ENCODE assay signal across 26 cellular contexts in genomic region chr22:20634560-20635226, GRCh38.
"Had no signal": no experiment of that assay in that cellular context is flagged by ENCODE, and none has a peak within 500 bp of the region (broad histone marks: within the 10 kb centered on the region; RNA-seq: fewer than 3 reads in every experiment).

No MANE protein-coding gene starts in this region.

- H3K27ac ChIP-seq: heart left ventricle, hepatocyte, left ventricle myocardium inferior, neural progenitor cell, pancreas, prostate gland, skin epidermis, suprapubic skin, thoracic aorta, tibial artery, upper lobe of right lung, uterus had no signal

- H3K4me1 ChIP-seq: heart left ventricle, left ventricle myocardium inferior, neural progenitor cell, prostate gland, suprapubic skin, tibial artery, upper lobe of right lung, uterus had no signal

- H3K4me3 ChIP-seq: heart left ventricle, hepatocyte, left ventricle myocardium inferior, lung, neural progenitor cell, pancreas, prostate gland, skin epidermis, suprapubic skin, thoracic aorta, tibial artery, upper lobe of right lung, uterus had no signal

- H3K9ac ChIP-seq: neural progenitor cell had no signal

- H3K4me3 Mint-ChIP-seq: naive thymus-derived CD8-positive, alpha-beta T cell; nephron; neural progenitor cell; stimulated activated naive CD8-positive, alpha-beta T cell treated with anti-CD3 and anti-CD28 coated beads, Interleukin-15, Interleukin-2, amounts not matched to agents 100 ng/mL and 50 ng/mL, for 24 hours had no signal

- H3K9me3 Mint-ChIP-seq: neural progenitor cell had no signal

- FAIRE-seq: pancreas had no signal

- H3K9me3 ChIP-seq: pancreas, prostate gland, suprapubic skin, thoracic aorta, upper lobe of right lung, uterus had no signal

- H3K27me3 ChIP-seq: hepatocyte, neural progenitor cell, pancreas, upper lobe of right lung, uterus had no signal

- H3K4me1 Mint-ChIP-seq: nephron, neural progenitor cell had no signal

- H3K79me2 ChIP-seq: hepatocyte had no signal

- H3K27ac Mint-ChIP-seq: nephron; neural progenitor cell; stimulated activated naive CD8-positive, alpha-beta T cell treated with anti-CD3 and anti-CD28 coated beads, Interleukin-15, Interleukin-2, amounts not matched to agents 100 ng/mL and 50 ng/mL, for 24 hours had no signal

- ATAC-seq: heart left ventricle; naive thymus-derived CD8-positive, alpha-beta T cell; pancreas; sciatic nerve; upper lobe of right lung had no signal

- H3K36me3 Mint-ChIP-seq: naive thymus-derived CD8-positive, alpha-beta T cell; neural progenitor cell had no signal

- H3K36me3 ChIP-seq: heart left ventricle, left ventricle myocardium inferior, neural progenitor cell, pancreas, prostate gland, suprapubic skin, thoracic aorta, tibial artery, upper lobe of right lung, uterus had no signal

- DNase-seq: heart left ventricle; islet precursor cell; left ventricle myocardium inferior; naive thymus-derived CD8-positive, alpha-beta T cell; pancreas; retina; right cardiac atrium; stimulated activated CD4-positive, alpha-beta T cell treated with anti-CD3 and anti-CD28 coated beads, Interleukin-12 subunit alpha, Interleukin-12 subunit beta, amount 100 ng/mL, for 4 hours; stimulated activated CD4-positive, alpha-beta T cell treated with anti-CD3 and anti-CD28 coated beads, Interleukin-15, amount 100 ng/mL, for 24 hours; stimulated activated CD4-positive, alpha-beta T cell treated with anti-CD3 and anti-CD28 coated beads, Interleukin-2, amount 100 ng/mL, for 24 hours; stimulated activated CD4-positive, alpha-beta T cell treated with anti-CD3 and anti-CD28 coated beads, Interleukin-4, amount 100 ng/mL, for 1 hour; stimulated activated naive CD4-positive, alpha-beta T cell; tibial artery; trophoblast cell; upper lobe of right lung; uterus had no signal

- H2AFZ ChIP-seq: hepatocyte, neural progenitor cell had no signal

- H3K4me2 ChIP-seq: hepatocyte, neural progenitor cell had no signal
